In genomic region chr20:10949930-10950783, GRCh38 we compare ENCODE assay signal across 1 cellular context.
TF ChIP-seq lines count a peak whose summit lies in the region.

No MANE protein-coding gene starts in this region.

TF ChIP-seq in HepG2, 621 proteins besides CTCF, POLR2A, EP300 and RAD21 (continued from another document and continues in another):
- TF ChIP-seq KDM4B (CRISPR knock-in tag; IDR thresholded peaks at IDR 0.05) (no peak), ZXDC (CRISPR knock-in tag; IDR thresholded peaks at IDR 0.05) (no peak), TGIF2 (CRISPR knock-in tag; IDR thresholded peaks at IDR 0.05) (no peak), MTERF4 (CRISPR knock-in tag; IDR thresholded peaks at IDR 0.05) (no peak), ZNF768 (CRISPR knock-in tag; IDR thresholded peaks at IDR 0.05) (peak; percentile 74; the same call in 1 of the 2 replicates), ZNF652 (CRISPR knock-in tag; IDR thresholded peaks at IDR 0.05; ENCODE audit: borderline replicate concordance, low read depth) (no peak), ZNF75D (CRISPR knock-in tag; IDR thresholded peaks at IDR 0.05; ENCODE audit: borderline replicate concordance) (no peak), ZNF501 (CRISPR knock-in tag; IDR thresholded peaks at IDR 0.05) (no peak), KDM2A (CRISPR knock-in tag; IDR thresholded peaks at IDR 0.05; ENCODE audit: borderline replicate concordance, low read depth) (no peak), ZNF138 (CRISPR knock-in tag; IDR thresholded peaks at IDR 0.05; ENCODE audit: low read depth) (no peak), TFDP1 (CRISPR knock-in tag; IDR thresholded peaks at IDR 0.05; ENCODE audit: borderline replicate concordance) (no peak), POGZ (CRISPR knock-in tag; IDR thresholded peaks at IDR 0.05) (no peak; the same call in 1 of the 2 replicates), KAT8 (CRISPR knock-in tag; IDR thresholded peaks at IDR 0.05) (peak; percentile 66), HDAC6 (IDR thresholded peaks at IDR 0.05; ENCODE audit: low read depth, low read length) (no peak), THAP11 (CRISPR knock-in tag; IDR thresholded peaks at IDR 0.05) (peak; percentile 29; the same call in 1 of the 2 replicates), ZNF275 (CRISPR knock-in tag; IDR thresholded peaks at IDR 0.05; ENCODE audit: borderline replicate concordance) (no peak), HIC2 (CRISPR knock-in tag; IDR thresholded peaks at IDR 0.05; ENCODE audit: low read depth) (no peak), SP140L (CRISPR knock-in tag; IDR thresholded peaks at IDR 0.05; ENCODE audit: borderline replicate concordance) (no peak), BORCS8-MEF2B (CRISPR knock-in tag; IDR thresholded peaks at IDR 0.05) (no peak), PRDM10 (CRISPR knock-in tag; IDR thresholded peaks at IDR 0.05; ENCODE audit: low read depth) (no peak), HES4 (CRISPR knock-in tag; IDR thresholded peaks at IDR 0.05; ENCODE audit: borderline replicate concordance) (no peak), JUNB (CRISPR knock-in tag; IDR thresholded peaks at IDR 0.05; ENCODE audit: borderline replicate concordance) (no peak), POGK (CRISPR knock-in tag; conservative IDR thresholded peaks at IDR 0.05) (no peak), ZNF10 (CRISPR knock-in tag; IDR thresholded peaks at IDR 0.05; ENCODE audit: borderline replicate concordance, low read depth) (no peak), ZBTB34 (CRISPR knock-in tag; IDR thresholded peaks at IDR 0.05) (no peak), KLF16 (CRISPR knock-in tag; IDR thresholded peaks at IDR 0.05) (no peak), ZNF562 (CRISPR knock-in tag; IDR thresholded peaks at IDR 0.05; ENCODE audit: borderline replicate concordance) (no peak), AGO1 (IDR thresholded peaks at IDR 0.05; ENCODE audit: low read depth, low read length, poor library complexity, severe bottlenecking) (no peak), GPN1 (CRISPR knock-in tag; IDR thresholded peaks at IDR 0.05; ENCODE audit: borderline replicate concordance) (no peak), E2F5 (CRISPR knock-in tag; conservative IDR thresholded peaks at IDR 0.05) (no peak), GTF2F1 (IDR thresholded peaks at IDR 0.05; ENCODE audit: low read length) (no peak), SNRNP70 (IDR thresholded peaks at IDR 0.05; ENCODE audit: low read depth, low read length) (no peak), PHF8 (CRISPR knock-in tag; IDR thresholded peaks at IDR 0.05) (no peak), ZNF816 (CRISPR knock-in tag; IDR thresholded peaks at IDR 0.05; ENCODE audit: borderline replicate concordance) (no peak), FOXO4 (CRISPR knock-in tag; conservative IDR thresholded peaks at IDR 0.05) (no peak), ONECUT2 (CRISPR knock-in tag; IDR thresholded peaks at IDR 0.05) (peak; percentile 93), ATF3 (CRISPR knock-in tag; IDR thresholded peaks at IDR 0.05) (no peak), ZNF570 (CRISPR knock-in tag; IDR thresholded peaks at IDR 0.05; ENCODE audit: borderline replicate concordance) (no peak), ZSCAN21 (CRISPR knock-in tag; IDR thresholded peaks at IDR 0.05; ENCODE audit: borderline replicate concordance) (no peak), SOX13 (IDR thresholded peaks at IDR 0.05) (no peak), SOX13 (CRISPR knock-in tag; conservative IDR thresholded peaks at IDR 0.05 in 1 of 2, IDR thresholded peaks at IDR 0.05 in 1 of 2) (peak; percentile 32 to 89; a peak in 2 of 4 replicates), FOXC1 (CRISPR knock-in tag; IDR thresholded peaks at IDR 0.05; ENCODE audit: borderline replicate concordance) (no peak), HOXA7 (CRISPR knock-in tag; IDR thresholded peaks at IDR 0.05) (no peak), ZNF549 (CRISPR knock-in tag; IDR thresholded peaks at IDR 0.05) (no peak), CENPX (CRISPR knock-in tag; IDR thresholded peaks at IDR 0.05) (no peak), ZNF703 (CRISPR knock-in tag; IDR thresholded peaks at IDR 0.05; ENCODE audit: borderline replicate concordance) (no peak), GLI4 (CRISPR knock-in tag; IDR thresholded peaks at IDR 0.05; ENCODE audit: borderline replicate concordance) (no peak), MBD4 (IDR thresholded peaks at IDR 0.05; ENCODE audit: borderline replicate concordance, low read length) (0 out of 2 replicates have a peak, but pooled peaks have one; percentile 80), SMAD1 (CRISPR knock-in tag; IDR thresholded peaks at IDR 0.05; ENCODE audit: borderline replicate concordance, low read depth) (no peak), ZMYM4 (CRISPR knock-in tag; IDR thresholded peaks at IDR 0.05) (peak; percentile 75; the same call in 1 of the 2 replicates), NCOA5 (CRISPR knock-in tag; IDR thresholded peaks at IDR 0.05) (no peak), ZNF839 (CRISPR knock-in tag; IDR thresholded peaks at IDR 0.05; ENCODE audit: borderline replicate concordance) (no peak)
